In genomic region chr11:2088284-2088683, GRCh38 we compare ENCODE assay signal across 15 cellular contexts.
"Had no signal": no experiment of that assay in that cellular context is flagged by ENCODE, and none has a peak within 500 bp of the region (broad histone marks: within the 10 kb centered on the region; RNA-seq: fewer than 3 reads in every experiment).

No MANE protein-coding gene starts in this region.

- H3K4me3 ChIP-seq: ascending aorta, coronary artery, lung, suprapubic skin had no signal

- H3K27me3 ChIP-seq: ascending aorta had no signal

- H3K27ac Mint-ChIP-seq: activated T-helper 2 cell treated with anti-CD3 and anti-CD28 coated beads, Interferon-gamma antibody, Interleukin-2, Interleukin-4, amounts not matched to agents 10 μg/mL and 5 μg/mL and 100 μg/mL, durations not matched to agents 14 hours and 24 hours and 36 hours; mesothelial cell of epicardium; natural killer cell treated with Interleukin-12 subunit alpha and Interleukin-12 subunit beta and Interleukin-15 and Interleukin-18, amount 100 ng/mL, for 72 hours had no signal

- H3K4me1 Mint-ChIP-seq: mesothelial cell of epicardium had no signal

- ATAC-seq: left colon; natural killer cell treated with Interleukin-12 subunit alpha and Interleukin-12 subunit beta and Interleukin-15 and Interleukin-18, amount 100 ng/mL, for 72 hours; stimulated activated naive CD8-positive, alpha-beta T cell treated with anti-CD3 and anti-CD28 coated beads, Interleukin-15, Interleukin-2, amounts not matched to agents 100 U/mL and 50 U/mL, for 24 hours had no signal

- DNase-seq: activated naive CD4-positive, alpha-beta T cell treated with anti-CD3 and anti-CD28 coated beads, Interleukin-2, amount 50 U/mL, for 16 hours; hypothalamus; stimulated activated naive CD8-positive, alpha-beta T cell treated with anti-CD3 and anti-CD28 coated beads, Interleukin-15, Interleukin-2, amounts not matched to agents 100 U/mL and 50 U/mL, for 24 hours; SW 1271; T-helper 2 cell; trophoblast cell had no signal

- H3K9me3 Mint-ChIP-seq: natural killer cell treated with Interleukin-12 subunit alpha and Interleukin-12 subunit beta and Interleukin-15 and Interleukin-18, amount 100 ng/mL, for 72 hours had no signal

- H3K27ac ChIP-seq: ascending aorta, coronary artery, suprapubic skin, VCaP had no signal

- H3K9me3 ChIP-seq: suprapubic skin had no signal

- H3K4me3 Mint-ChIP-seq: mesothelial cell of epicardium; natural killer cell treated with Interleukin-12 subunit alpha and Interleukin-12 subunit beta and Interleukin-15 and Interleukin-18, amount 100 ng/mL, for 72 hours had no signal

- H3K36me3 ChIP-seq: ascending aorta, suprapubic skin had no signal
